In the genomic region with DNA sequence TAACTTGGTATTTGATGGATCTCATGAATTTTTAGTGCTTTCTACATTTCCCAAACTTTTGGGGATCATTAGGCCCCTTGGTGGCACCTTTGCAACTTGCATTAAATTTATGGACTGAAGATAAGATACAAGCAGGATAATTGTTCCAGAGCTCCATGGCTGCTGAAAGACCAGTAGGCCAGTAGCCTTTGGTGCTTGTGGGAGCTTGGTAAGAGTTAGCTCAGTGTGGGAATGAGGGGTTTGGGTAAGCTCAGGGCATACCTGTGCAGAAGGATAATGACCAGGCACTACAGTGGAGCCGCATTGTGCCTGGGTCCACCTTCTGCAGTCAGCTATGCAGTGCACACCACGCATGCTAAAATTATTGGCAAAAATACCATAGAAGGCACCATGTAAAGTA, we compare ENCODE assay signal across 30 cellular contexts.
"Had no signal": no experiment of that assay in that cellular context is flagged by ENCODE, and none has a peak within 500 bp of the region (broad histone marks: within the 10 kb centered on the region; RNA-seq: fewer than 3 reads in every experiment).

No MANE protein-coding gene starts in this region.

- H3K4me1 ChIP-seq: left lung, lower lobe of right lung, pancreas, prostate gland, testis, thyroid gland, transverse colon, upper lobe of right lung had no signal

- H3K4me3 ChIP-seq: left lung, lower lobe of right lung, pancreas, prostate gland, sigmoid colon, smooth muscle cell, stomach, testis, thyroid gland, transverse colon, upper lobe of right lung had no signal

- DNase-seq: hypothalamus; immature natural killer cell; kidney; left colon; left lung; lower lobe of right lung; mesendoderm; naive thymus-derived CD4-positive, alpha-beta T cell; pancreas; posterior cingulate gyrus; retina; right cardiac atrium; sigmoid colon; stimulated activated CD4-positive, alpha-beta T cell treated with anti-CD3 and anti-CD28 coated beads, Interleukin-1b, Interleukin-23, amount 100 ng/mL, for 48 hours; stimulated activated CD4-positive, alpha-beta T cell treated with anti-CD3 and anti-CD28 coated beads, Interleukin-2, amount 100 ng/mL, for 48 hours; stimulated activated CD4-positive, alpha-beta T cell treated with anti-CD3 and anti-CD28 coated beads, Interleukin-4, amount 100 ng/mL, for 4 hours; stimulated activated CD8-positive, alpha-beta memory T cell treated with anti-CD3 and anti-CD28 coated beads, Interleukin-4, amount 100 ng/mL, for 48 hours; stimulated activated naive B cell treated with anti-CD40 and anti-IgM and Interleukin-4, amounts not matched to agents 10 μg/mL and 1 μg/mL and 100 μg/mL, for 72 hours; stimulated activated naive CD8-positive, alpha-beta T cell treated with anti-CD3 and anti-CD28 coated beads, Interleukin-15, Interleukin-2, amounts not matched to agents 100 U/mL and 50 U/mL, for 24 hours; stomach; testis; thyroid gland; transverse colon; upper lobe of right lung had no signal

- H3K9me3 ChIP-seq: left lung, lower lobe of right lung, pancreas, prostate gland, sigmoid colon, stomach, testis, thyroid gland, transverse colon, upper lobe of right lung had no signal

- H3K4me2 ChIP-seq: smooth muscle cell had no signal

- H3K27me3 ChIP-seq: left lung, pancreas, sigmoid colon, stomach, testis, thyroid gland, transverse colon, upper lobe of right lung had no signal

- H3K36me3 Mint-ChIP-seq: mesothelial cell of epicardium; natural killer cell treated with Interleukin-12 subunit alpha and Interleukin-12 subunit beta and Interleukin-15 and Interleukin-18, amount 100 ng/mL, for 72 hours; stimulated activated naive B cell treated with anti-CD40 and anti-IgM and Interleukin-4, amounts not matched to agents 10 μg/mL and 1 μg/mL and 100 μg/mL, for 72 hours had no signal

- H3K27me3 Mint-ChIP-seq: naive thymus-derived CD4-positive, alpha-beta T cell; natural killer cell treated with Interleukin-12 subunit alpha and Interleukin-12 subunit beta and Interleukin-15 and Interleukin-18, amount 100 ng/mL, for 72 hours; stimulated activated naive B cell treated with anti-CD40 and anti-IgM and Interleukin-4, amounts not matched to agents 10 μg/mL and 1 μg/mL and 100 μg/mL, for 72 hours had no signal

- FAIRE-seq: islet of Langerhans, kidney, pancreas, urothelium cell line had no signal

- H3K4me3 Mint-ChIP-seq: immature natural killer cell; mesothelial cell of epicardium; naive thymus-derived CD4-positive, alpha-beta T cell; natural killer cell treated with Interleukin-12 subunit alpha and Interleukin-12 subunit beta and Interleukin-15 and Interleukin-18, amount 100 ng/mL, for 72 hours; stimulated activated naive B cell treated with anti-CD40 and anti-IgM and Interleukin-4, amounts not matched to agents 10 μg/mL and 1 μg/mL and 100 μg/mL, for 72 hours had no signal

- ATAC-seq: left colon; lower lobe of right lung; naive thymus-derived CD4-positive, alpha-beta T cell; natural killer cell treated with Interleukin-12 subunit alpha and Interleukin-12 subunit beta and Interleukin-15 and Interleukin-18, amount 100 ng/mL, for 72 hours; pancreas; right cardiac atrium; stimulated activated naive B cell treated with anti-CD40 and anti-IgM and Interleukin-4, amounts not matched to agents 10 μg/mL and 1 μg/mL and 100 μg/mL, for 72 hours; stimulated activated naive CD8-positive, alpha-beta T cell treated with anti-CD3 and anti-CD28 coated beads, Interleukin-15, Interleukin-2, amounts not matched to agents 100 U/mL and 50 U/mL, for 24 hours; upper lobe of right lung had no signal

- H3K27ac Mint-ChIP-seq: mesothelial cell of epicardium; stimulated activated naive B cell treated with anti-CD40 and anti-IgM and Interleukin-4, amounts not matched to agents 10 μg/mL and 1 μg/mL and 100 μg/mL, for 72 hours had no signal

- H3K36me3 ChIP-seq: left lung, lower lobe of right lung, pancreas, prostate gland, sigmoid colon, stomach, thyroid gland, transverse colon, upper lobe of right lung had no signal

- H3K27ac ChIP-seq: left lung, lower lobe of right lung, pancreas, prostate gland, sigmoid colon, stomach, testis, thyroid gland, transverse colon, upper lobe of right lung had no signal

- H3K9me3 Mint-ChIP-seq: immature natural killer cell; mesothelial cell of epicardium; natural killer cell treated with Interleukin-12 subunit alpha and Interleukin-12 subunit beta and Interleukin-15 and Interleukin-18, amount 100 ng/mL, for 72 hours; stimulated activated naive B cell treated with anti-CD40 and anti-IgM and Interleukin-4, amounts not matched to agents 10 μg/mL and 1 μg/mL and 100 μg/mL, for 72 hours had no signal
